12 cellular contexts compared by ENCODE assay signal in genomic region chr3:71310595-71311319, GRCh38.
A peak's percentile ranks its signal among the peaks of the same experiment; 100 is the strongest.
DNase-seq lines count a peak whose midpoint lies in the region; ATAC-seq, FAIRE-seq and TF ChIP-seq lines count a peak whose summit lies in the region.
"Had no signal": no experiment of that assay in that cellular context is flagged by ENCODE, and none has a peak within 500 bp of the region (broad histone marks: within the 10 kb centered on the region; RNA-seq: fewer than 3 reads in every experiment).

No MANE protein-coding gene starts in this region.

- H3K4me1 Mint-ChIP-seq in dendritic cell treated with granulocyte-macrophage colony-stimulating factor and Interleukin-4, amounts not matched to agents 40 ng/mL and 50 ng/mL, for 4 days (ENCODE audit: low read depth) = peaks cover 18% of the 10 kb centered on the region
- H3K4me1 Mint-ChIP-seq in mesothelial cell of epicardium = peaks cover 52% of the 10 kb centered on the region

- H3K4me2 ChIP-seq in A549 = no peak overlapping the region

- TF ChIP-seq CTCF in A549 (IDR thresholded peaks at IDR 0.05) (no peak), HFF-Myc (IDR thresholded peaks at IDR 0.05; ENCODE audit: low read depth, low read length, missing control alignments) (peak; percentile 22), mesothelial cell of epicardium (IDR thresholded peaks at IDR 0.05; ENCODE audit: unreplicated experiment) (no peak)

- ATAC-seq in A549 (peak; percentile 34 to 53; a peak in 3 of 6 replicates), HG02981 (IDR thresholded peaks at IDR 0.05; ENCODE audit: unreplicated experiment) (no peak), HG02610 (IDR thresholded peaks at IDR 0.05; ENCODE audit: unreplicated experiment) (no peak)

- no peak for TF ChIP-seq EP300 in A549 (IDR thresholded peaks at IDR 0.05)

- FAIRE-seq in A549 (lab: Jason Lieb, UNC) = no peak
- FAIRE-seq: H54 had no signal

- no peak for TF ChIP-seq RAD21 in A549 (conservative IDR thresholded peaks at IDR 0.05 in 1 of 2, IDR thresholded peaks at IDR 0.05 in 1 of 2)

- H3K4me3 ChIP-seq in A549 = no peak overlapping the region
- H3K4me3 ChIP-seq in HFF-Myc (replicated peaks; ENCODE audit: low read depth, low read length) = no peak overlapping the region

- 0 out of 3 replicates have a peak, but pooled peaks cover 3% of the 10 kb centered on the region for H3K4me1 ChIP-seq in A549

- H3K9me3 Mint-ChIP-seq in dendritic cell treated with granulocyte-macrophage colony-stimulating factor and Interleukin-4, amounts not matched to agents 40 ng/mL and 50 ng/mL, for 4 days = no peaks in the 10 kb centered on the region
- no peaks in the 10 kb centered on the region for H3K9me3 Mint-ChIP-seq in mesothelial cell of epicardium

- peak overlapping the region in 1 of 2 experiments; percentile 26; a peak in 1 of 6 replicates for H3K27ac ChIP-seq in A549

- CTCF ChIA-PET in A549 (lab: Yijun Ruan, JAX) = no interaction called here

- no peaks in the 10 kb centered on the region for H3K9me3 ChIP-seq in A549

- TF ChIP-seq POLR2A in A549 (IDR thresholded peaks at IDR 0.05; ENCODE audit: low read length) = no peak

- DNase-seq in A549 (ENCODE audit: low read depth in 1 of 2, low spot score in 1 of 2) = peak in 1 of 2 experiments; percentile 11
- DNase-seq in HFF-Myc (ENCODE audit: extremely low read depth, low read depth) = peak; percentile 59
- DNase-seq in mesothelial cell of epicardium (ENCODE audit: low spot score in 2 of 2, unreplicated experiment in 2 of 2) = no peak
- no peak for DNase-seq in OCI-M2 (lab: John Stamatoyannopoulos, UW; ENCODE audit: unreplicated experiment)
- no peak for DNase-seq in cerebellum (ENCODE audit: low spot score)
- DNase-seq: DMS53; NCI-H2081 treated with DMSO at 0.1 percent for 48 hours; stimulated activated CD4-positive, alpha-beta T cell treated with anti-CD3 and anti-CD28 coated beads, Interleukin-2, amount 100 ng/mL, for 48 hours had no signal

- H3K27me3 Mint-ChIP-seq in dendritic cell treated with granulocyte-macrophage colony-stimulating factor and Interleukin-4, amounts not matched to agents 40 ng/mL and 50 ng/mL, for 4 days = no peaks in the 10 kb centered on the region
- H3K27me3 Mint-ChIP-seq in mesothelial cell of epicardium (ENCODE audit: low read depth) = no peaks in the 10 kb centered on the region

- intact Hi-C loops in dendritic cell treated with granulocyte-macrophage colony-stimulating factor and Interleukin-4, amounts not matched to agents 40 ng/mL and 50 ng/mL, for 4 days (cut with micrococcal nuclease) = no loop called here

- no peaks in the 10 kb centered on the region for H3K36me3 Mint-ChIP-seq in dendritic cell treated with granulocyte-macrophage colony-stimulating factor and Interleukin-4, amounts not matched to agents 40 ng/mL and 50 ng/mL, for 4 days (ENCODE audit: low read depth)
- peaks cover 3% of the 10 kb centered on the region for H3K36me3 Mint-ChIP-seq in mesothelial cell of epicardium

- WGBS in A549 (ENCODE audit: missing lambda C conversion rate) = 84% methylated on average over 12 of the region's 12 CpGs

- H3K4me3 Mint-ChIP-seq in dendritic cell treated with granulocyte-macrophage colony-stimulating factor and Interleukin-4, amounts not matched to agents 40 ng/mL and 50 ng/mL, for 4 days = no peak overlapping the region
- H3K4me3 Mint-ChIP-seq in mesothelial cell of epicardium = no peak overlapping the region

- POLR2A ChIA-PET in A549 (lab: Yijun Ruan, JAX) = no interaction called here

- peak overlapping the region; percentile 30 for H3K27ac Mint-ChIP-seq in dendritic cell treated with granulocyte-macrophage colony-stimulating factor and Interleukin-4, amounts not matched to agents 40 ng/mL and 50 ng/mL, for 4 days
- peak overlapping the region; percentile 69 for H3K27ac Mint-ChIP-seq in mesothelial cell of epicardium

TF ChIP-seq in A549, 52 proteins besides CTCF, POLR2A, EP300 and RAD21:
- TF ChIP-seq MAFK (IDR thresholded peaks at IDR 0.05; ENCODE audit: partially characterized antibody) = no peak
- TF ChIP-seq EHMT2 (IDR thresholded peaks at IDR 0.05; ENCODE audit: low read depth) = no peak
- TF ChIP-seq USF2 (IDR thresholded peaks at IDR 0.05) = no peak
- no peak for TF ChIP-seq JUN (IDR thresholded peaks at IDR 0.05)
- no peak for TF ChIP-seq MAZ (IDR thresholded peaks at IDR 0.05; ENCODE audit: borderline replicate concordance, low read depth, low read length)
- no peak for TF ChIP-seq PBX3 (IDR thresholded peaks at IDR 0.05)
- TF ChIP-seq HOXB13 (CRISPR knock-in tag; IDR thresholded peaks at IDR 0.05; ENCODE audit: low read depth) = no peak

Comparison
In these comparisons a context has a peak if more than half of its experiments do, and no peak if none do; other contexts are left out.
1. ATAC-seq: peak in A549 (2 of 2); none in HG02981 (single experiment) and HG02610 (single experiment).